ENCODE assay signal across 17 cellular contexts in the genomic region with DNA sequence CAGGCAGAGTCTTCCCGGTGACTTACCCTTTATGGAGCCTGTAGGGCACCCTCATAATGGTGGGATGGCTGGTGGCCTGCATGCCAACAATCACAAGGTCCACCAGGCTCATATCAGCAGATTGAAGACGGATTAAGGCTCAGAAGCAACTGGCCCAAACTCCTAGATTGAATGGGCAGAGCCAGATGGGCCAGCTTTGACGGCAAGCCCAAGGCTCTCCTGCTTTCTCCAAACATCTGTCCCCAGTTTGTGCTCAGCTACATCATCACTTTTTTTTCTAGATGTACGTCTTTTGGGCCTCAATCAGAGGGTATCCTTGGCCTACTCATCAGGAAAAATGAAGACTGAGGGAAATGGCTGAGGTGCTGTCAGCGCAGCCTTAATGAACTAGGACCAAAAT.
A peak's percentile ranks its signal among the peaks of the same experiment; 100 is the strongest.
DNase-seq lines count a peak whose midpoint lies in the region; TF ChIP-seq lines count a peak whose summit lies in the region.
"Had no signal": no experiment of that assay in that cellular context is flagged by ENCODE, and none has a peak within 500 bp of the region (broad histone marks: within the 10 kb centered on the region; RNA-seq: fewer than 3 reads in every experiment).

No MANE protein-coding gene starts in this region.

- no peaks in the 10 kb centered on the region for H3K9me3 Mint-ChIP-seq in activated naive CD4-positive, alpha-beta T cell treated with anti-CD3 and anti-CD28 coated beads for 36 hours
- H3K9me3 Mint-ChIP-seq: CD4-positive, alpha-beta T cell had no signal

- intact Hi-C loops in PC-9 (cut with micrococcal nuclease; ENCODE audit: unreplicated experiment) (no loop called here), prostate gland (cut with DNase I) (no loop called here)
- intact Hi-C loops in activated naive CD4-positive, alpha-beta T cell treated with anti-CD3 and anti-CD28 coated beads for 36 hours (cut with micrococcal nuclease): no loop called here

- H3F3A ChIP-seq in PC-9 (ENCODE audit: insufficient read depth, low read depth): no peaks in the 10 kb centered on the region

- H3K4me1 ChIP-seq in PC-9 (replicated peaks; ENCODE audit: insufficient read depth) (0 out of 2 replicates have a peak, but pooled peaks cover 7% of the 10 kb centered on the region), prostate gland (replicated peaks) (no peaks in the 10 kb centered on the region)
- H3K4me1 ChIP-seq: A549, Caco-2 had no signal

- H3K36me3 ChIP-seq in PC-9 (ENCODE audit: low read depth) (no peaks in the 10 kb centered on the region), prostate gland (no peaks in the 10 kb centered on the region)

- TF ChIP-seq CTCF in PC-9 (conservative IDR thresholded peaks at IDR 0.05) (no peak), prostate gland (IDR thresholded peaks at IDR 0.05) (no peak)

- H3K9me3 ChIP-seq in PC-9 (ENCODE audit: insufficient read depth, low read depth) (no peaks in the 10 kb centered on the region), prostate gland (no peaks in the 10 kb centered on the region)
- H3K9me3 ChIP-seq: A549, Caco-2 had no signal

- TF ChIP-seq POLR2A in prostate gland (IDR thresholded peaks at IDR 0.05): no peak

- peak; percentile 80 for DNase-seq in DMS 273 (lab: John Stamatoyannopoulos, UW; ENCODE audit: unreplicated experiment)
- peak; percentile 89 to 95 for DNase-seq in NCI-H524 (lab: John Stamatoyannopoulos, UW)
- no peak for DNase-seq in PC-9
- DNase-seq in islet precursor cell: peak; percentile 17
- no peak for DNase-seq in prostate gland (ENCODE audit: low spot score)
- no peak for DNase-seq in activated naive CD4-positive, alpha-beta T cell treated with anti-CD3 and anti-CD28 coated beads for 36 hours
- DNase-seq in cerebellum (ENCODE audit: low spot score): no peak
- DNase-seq: AML-193; Caco-2; CD4-positive, alpha-beta T cell; DMS79 treated with DMSO at 0.1 percent for 48 hours; GM23248; HCEC 1CT had no signal

- no TSS peak for BruUV-seq in PC-9 (replicated peaks; lab: Mats Ljungman, UMichigan)

- WGBS in prostate gland: 95% methylated on average over 5 of the region's 5 CpGs

- POLR2A ChIA-PET in PC-9 (lab: Charles Lee; ENCODE audit: unreplicated experiment): no interaction called here

- H3K27ac ChIP-seq in PC-9 (no peak overlapping the region), prostate gland (no peak overlapping the region)
- H3K27ac ChIP-seq: 22Rv1, A549, C4-2B, GM23248 had no signal

- no peaks in the 10 kb centered on the region for H3K4me1 Mint-ChIP-seq in activated naive CD4-positive, alpha-beta T cell treated with anti-CD3 and anti-CD28 coated beads for 36 hours (ENCODE audit: low read depth)

- H3K79me2 ChIP-seq in PC-9 (ENCODE audit: low read depth): no peaks in the 10 kb centered on the region

- H3K36me3 Mint-ChIP-seq in activated naive CD4-positive, alpha-beta T cell treated with anti-CD3 and anti-CD28 coated beads for 36 hours (ENCODE audit: low read depth): no peaks in the 10 kb centered on the region

- H3K4me3 Mint-ChIP-seq in activated naive CD4-positive, alpha-beta T cell treated with anti-CD3 and anti-CD28 coated beads for 36 hours: no peak overlapping the region
- H3K4me3 Mint-ChIP-seq: CD4-positive, alpha-beta T cell had no signal

- CTCF ChIA-PET in PC-9 (lab: Charles Lee): no interaction called here
- CTCF ChIA-PET in activated naive CD4-positive, alpha-beta T cell treated with anti-CD3 and anti-CD28 coated beads for 36 hours (lab: Charles Lee): interaction anchor here (0.7 to 1.4 kb wide), 3 partner anchors 15 to 402 kb away, joined by 3 to 6 read pairs (median 3); no protein-coding TSS in a partner anchor

- H3K27me3 ChIP-seq in PC-9 (ENCODE audit: insufficient read depth, low read depth): no peaks in the 10 kb centered on the region
- no peaks in the 10 kb centered on the region for H3K27me3 ChIP-seq in prostate gland (replicated peaks; ENCODE audit: insufficient read depth)

- no peak overlapping the region for H3K4me2 ChIP-seq in PC-9
- H3K4me2 ChIP-seq: A549 had no signal

- no peaks in the 10 kb centered on the region for H3K9me2 ChIP-seq in PC-9 (ENCODE audit: insufficient read depth)

- no peaks in the 10 kb centered on the region for H3K27me3 Mint-ChIP-seq in activated naive CD4-positive, alpha-beta T cell treated with anti-CD3 and anti-CD28 coated beads for 36 hours (ENCODE audit: low read depth)
- H3K27me3 Mint-ChIP-seq: CD4-positive, alpha-beta T cell had no signal

- H2AFZ ChIP-seq in PC-9: 0 out of 2 replicates have a peak overlapping the region, but pooled peaks have one; percentile 44
- H2AFZ ChIP-seq: GM23248 had no signal

- no peak overlapping the region for H3K27ac Mint-ChIP-seq in activated naive CD4-positive, alpha-beta T cell treated with anti-CD3 and anti-CD28 coated beads for 36 hours
- H3K27ac Mint-ChIP-seq: CD4-positive, alpha-beta T cell had no signal

- H3K4me3 ChIP-seq in PC-9 (no peak overlapping the region), prostate gland (no peak overlapping the region)
- H3K4me3 ChIP-seq: A549, GM12878, GM23248 had no signal

- H4K20me1 ChIP-seq in PC-9 (ENCODE audit: insufficient read depth): no peaks in the 10 kb centered on the region

Comparison
In these comparisons a context has a peak if more than half of its experiments do, and no peak if none do; other contexts are left out.
1. DNase-seq: peak in DMS 273 (single experiment), NCI-H524 (2 of 2) and islet precursor cell (single experiment); none in PC-9 (0 of 2), prostate gland (single experiment), activated naive CD4-positive, alpha-beta T cell treated with anti-CD3 and anti-CD28 coated beads for 36 hours (single experiment) and cerebellum (single experiment).